Comparison of ENCODE assay signal across 10 cellular contexts in genomic region chr3:145807990-145808389, GRCh38.
DNase-seq lines count a peak whose midpoint lies in the region; ATAC-seq lines count a peak whose summit lies in the region.
"Had no signal": no experiment of that assay in that cellular context is flagged by ENCODE, and none has a peak within 500 bp of the region (broad histone marks: within the 10 kb centered on the region; RNA-seq: fewer than 3 reads in every experiment).

No MANE protein-coding gene starts in this region.

- no peak for ATAC-seq in GM19455 (IDR thresholded peaks at IDR 0.05; ENCODE audit: unreplicated experiment)

- in situ Hi-C loops in Caki2 (cut with HindIII; ENCODE audit: low pct_unique_long_range_greater_than_20kb, low sequenced_read_pairs), result no loop called here

- DNase-seq in Caki2 (ENCODE audit: low read depth) (peak; percentile 33), HT-29 (ENCODE audit: low spot score) (peak; percentile 15), astrocyte of the hippocampus (ENCODE audit: low read depth, low spot score) (peak; percentile 37), medulla oblongata (ENCODE audit: extremely low spot score) (peak; percentile 24), GM19240 (ENCODE audit: insufficient read length, low spot score) (no peak), NCI-H510A (lab: John Stamatoyannopoulos, UW) (no peak), HPDE6-E6E7 (ENCODE audit: extremely low spot score) (no peak)
- DNase-seq: islet precursor cell, trophoblast cell had no signal

Comparison
In these comparisons a context has a peak if more than half of its experiments do, and no peak if none do; other contexts are left out.
1. DNase-seq: peak in Caki2 (single experiment), HT-29 (single experiment), astrocyte of the hippocampus (single experiment) and medulla oblongata (single experiment); none in GM19240 (single experiment), NCI-H510A (single experiment) and HPDE6-E6E7 (single experiment).